ENCODE assay signal across 1 cellular context in genomic region chr4:76950052-76950845, GRCh38.
TF ChIP-seq lines count a peak whose summit lies in the region.

No MANE protein-coding gene starts in this region.

TF ChIP-seq in HepG2, 621 proteins besides CTCF, POLR2A, EP300 and RAD21 (continued from another document):
- TF ChIP-seq ZFP91 (CRISPR knock-in tag; IDR thresholded peaks at IDR 0.05; ENCODE audit: borderline replicate concordance) (0 out of 2 replicates have a peak, but pooled peaks have one; percentile 3), ZNF550 (CRISPR knock-in tag; IDR thresholded peaks at IDR 0.05; ENCODE audit: borderline replicate concordance) (no peak), MAFG (CRISPR knock-in tag; IDR thresholded peaks at IDR 0.05) (0 out of 2 replicates have a peak, but pooled peaks have one; percentile 56), PHF8 (CRISPR knock-in tag; IDR thresholded peaks at IDR 0.05) (peak; percentile 36), CBX5 (CRISPR knock-in tag; IDR thresholded peaks at IDR 0.05; ENCODE audit: borderline replicate concordance) (no peak), POLR2AphosphoS2 (IDR thresholded peaks at IDR 0.05; ENCODE audit: low read depth, low read length) (no peak), ZNF691 (CRISPR knock-in tag; IDR thresholded peaks at IDR 0.05; ENCODE audit: borderline replicate concordance, low read depth) (no peak; the same call in 1 of the 2 replicates), NKX3-1 (CRISPR knock-in tag; IDR thresholded peaks at IDR 0.05) (0 out of 2 replicates have a peak, but pooled peaks have one; percentile 12), RNF2 (conservative IDR thresholded peaks at IDR 0.05; ENCODE audit: low read depth) (no peak), KMT2A (CRISPR knock-in tag; IDR thresholded peaks at IDR 0.05) (peak; percentile 46), ETV5 (CRISPR knock-in tag; IDR thresholded peaks at IDR 0.05; ENCODE audit: borderline replicate concordance) (0 out of 2 replicates have a peak, but pooled peaks have one; percentile 8), ZNF296 (CRISPR knock-in tag; conservative IDR thresholded peaks at IDR 0.05) (no peak), GATAD2A (CRISPR knock-in tag; IDR thresholded peaks at IDR 0.05) (0 out of 2 replicates have a peak, but pooled peaks have one; percentile 11), SNAPC2 (CRISPR knock-in tag; IDR thresholded peaks at IDR 0.05) (0 out of 2 replicates have a peak, but pooled peaks have one; percentile 31), ATF7 (IDR thresholded peaks at IDR 0.05) (no peak), ATF7 (CRISPR knock-in tag; IDR thresholded peaks at IDR 0.05) (no peak), ZNF503 (CRISPR knock-in tag; IDR thresholded peaks at IDR 0.05) (no peak), ZBTB7B (CRISPR knock-in tag; IDR thresholded peaks at IDR 0.05) (peak; percentile 27; the same call in 1 of the 2 replicates), ZNF564 (CRISPR knock-in tag; IDR thresholded peaks at IDR 0.05) (no peak), YEATS4 (CRISPR knock-in tag; IDR thresholded peaks at IDR 0.05; ENCODE audit: borderline replicate concordance) (peak; percentile 9; the same call in 1 of the 2 replicates)
